ENCODE assay signal across 8 cellular contexts in genomic region chr3:192851821-192852352, GRCh38.
A peak's percentile ranks its signal among the peaks of the same experiment; 100 is the strongest.
DNase-seq lines count a peak whose midpoint lies in the region; ATAC-seq, FAIRE-seq and TF ChIP-seq lines count a peak whose summit lies in the region.

No MANE protein-coding gene starts in this region.

- peak overlapping the region; percentile 36 for H3K9ac ChIP-seq in endothelial cell of umbilical vein (replicated peaks; ENCODE audit: extremely low read depth, insufficient read depth, low read length)

- no peaks in the 10 kb centered on the region for H3K36me3 ChIP-seq in endothelial cell of umbilical vein (ENCODE audit: control insufficient read depth in 2 of 2, extremely low read depth in 1 of 2, insufficient read depth in 2 of 2, low read length in 2 of 2)
- no peaks in the 10 kb centered on the region for H3K36me3 ChIP-seq in ovary

- H3K79me2 ChIP-seq in endothelial cell of umbilical vein (ENCODE audit: control insufficient read depth, insufficient read depth, low read length), result no peaks in the 10 kb centered on the region

- peak overlapping the region; percentile 66 for H3K4me2 ChIP-seq in endothelial cell of umbilical vein (ENCODE audit: insufficient read depth, low read length)

- no peaks in the 10 kb centered on the region for H4K20me1 ChIP-seq in endothelial cell of umbilical vein (replicated peaks; ENCODE audit: control insufficient read depth, extremely low read depth, insufficient read depth, low read length)

- TF ChIP-seq EP300 in ovary (IDR thresholded peaks at IDR 0.05), result no peak

- intact Hi-C loops in endothelial cell of umbilical vein (cut with micrococcal nuclease), result loop anchor here (1.0 to 2.0 kb wide), 6 partner anchors 17 to 65 kb away; partner anchors contain the start of gene MB21D2
- intact Hi-C loops in ovary (cut with DNase I), result no loop called here

- no peak overlapping the region for H3K27ac ChIP-seq in endothelial cell of umbilical vein (ENCODE audit: insufficient read depth, low read depth, low read length)
- H3K27ac ChIP-seq in ovary, result no peak overlapping the region

- H2AFZ ChIP-seq in endothelial cell of umbilical vein (ENCODE audit: low read depth, low read length), result no peak overlapping the region

- CTCF ChIA-PET in endothelial cell of umbilical vein (lab: Charles Lee), result interaction anchor here (0.7 to 3.8 kb wide), 6 partner anchors 9 to 189 kb away, joined by 3 to 11 read pairs (median 5); partner anchors contain the start of gene MB21D2

- TF ChIP-seq CTCF in endothelial cell of umbilical vein (IDR thresholded peaks at IDR 0.05; ENCODE audit: extremely low read depth in 1 of 2, insufficient read depth in 1 of 2, low read depth in 1 of 2, low read length in 2 of 2) (no peak), ovary (IDR thresholded peaks at IDR 0.05) (no peak)

- no peaks in the 10 kb centered on the region for H3K9me3 ChIP-seq in endothelial cell of umbilical vein (replicated peaks; ENCODE audit: control insufficient read depth, insufficient read depth, low read length)
- H3K9me3 ChIP-seq in ovary, result no peaks in the 10 kb centered on the region

- WGBS in ovary, 3 donors, result 47 to 59% (median 50%) methylated on average over 5 of the region's 5 CpGs

- no peaks in the 10 kb centered on the region for H3K9me1 ChIP-seq in endothelial cell of umbilical vein (replicated peaks; ENCODE audit: control insufficient read depth, extremely low read depth, insufficient read depth, low read length)

- H3K27me3 ChIP-seq in endothelial cell of umbilical vein (ENCODE audit: control insufficient read depth in 2 of 2, insufficient read depth in 2 of 2, low read length in 2 of 2), result no peaks in the 10 kb centered on the region
- H3K27me3 ChIP-seq in ovary, result no peaks in the 10 kb centered on the region

- no TSS peak for BruUV-seq in endothelial cell of umbilical vein (replicated peaks; lab: Mats Ljungman, UMichigan)

- POLR2A ChIA-PET in endothelial cell of umbilical vein (lab: Charles Lee), result interaction anchor here (0.7 to 1.9 kb wide), 2 partner anchors 66 to 1697 kb away, joined by 4 read pairs; partner anchors contain the start of gene MB21D2

- dilution Hi-C loops in endothelial cell of umbilical vein (cut with MboI; ENCODE audit: extremely low pct_ligation_motif_present, low sequenced_read_pairs), result no loop called here

- ATAC-seq in GM18505 (IDR thresholded peaks at IDR 0.05; ENCODE audit: unreplicated experiment) (peak; percentile 67), HG02678 (IDR thresholded peaks at IDR 0.05; ENCODE audit: unreplicated experiment) (peak; percentile 52)

- peak; percentile 92 for FAIRE-seq in endothelial cell of umbilical vein (lab: Jason Lieb, UNC)

- H3K4me3 ChIP-seq in endothelial cell of umbilical vein (replicated peaks in 1 of 3; ENCODE audit: insufficient read depth in 1 of 3, low read depth in 1 of 3, low read length in 3 of 3) (no peak overlapping the region), ovary (no peak overlapping the region)

- H3K4me1 ChIP-seq in endothelial cell of umbilical vein (ENCODE audit: control insufficient read depth, extremely low read depth, insufficient read depth, low read length) (peaks cover 33% of the 10 kb centered on the region), ovary (ENCODE audit: insufficient read depth) (peaks cover 5% of the 10 kb centered on the region)

- peak; percentile 78 to 93 for DNase-seq in NOMO-1 (lab: John Stamatoyannopoulos, UW; ENCODE audit: unreplicated experiment in 2 of 2)
- DNase-seq in endothelial cell of umbilical vein (ENCODE audit: low read depth, low spot score), result peak; percentile 92
- peak in 3 of 5 donors; percentile 25 to 48 (median 38) for DNase-seq in ovary
- no peak for DNase-seq in activated naive CD4-positive, alpha-beta T cell (lab: John Stamatoyannopoulos, UW)
- no peak for DNase-seq in iPS-NIHi7 (ENCODE audit: extremely low spot score)
- no peak for DNase-seq in NCI-H1436 (lab: John Stamatoyannopoulos, UW)

- TF ChIP-seq POLR2A in GM18505 (IDR thresholded peaks at IDR 0.05; ENCODE audit: borderline replicate concordance, extremely low read depth, insufficient read depth, insufficient read length) (no peak), endothelial cell of umbilical vein (IDR thresholded peaks at IDR 0.05; ENCODE audit: low read depth, low read length) (no peak), ovary (IDR thresholded peaks at IDR 0.05) (no peak)

TF ChIP-seq in endothelial cell of umbilical vein, 7 proteins besides CTCF, POLR2A, EP300 and RAD21:
- TF ChIP-seq MYC (IDR thresholded peaks at IDR 0.05; ENCODE audit: low read depth, low read length) (no peak), POLR2AphosphoS5 (IDR thresholded peaks at IDR 0.05; ENCODE audit: insufficient read depth, low read depth, low read length) (peak; percentile 85), FOS (IDR thresholded peaks at IDR 0.05; ENCODE audit: borderline replicate concordance, insufficient read depth, low read length) (peak; percentile 85), JUN (IDR thresholded peaks at IDR 0.05; ENCODE audit: borderline replicate concordance, insufficient read depth, insufficient read length, low read depth) (peak; percentile 71), EZH2 (IDR thresholded peaks at IDR 0.05; ENCODE audit: borderline replicate concordance, low read depth, low read length, severe bottlenecking) (no peak), GATA2 (IDR thresholded peaks at IDR 0.05; ENCODE audit: insufficient read depth, insufficient read length, low read depth, low read length) (peak; percentile 60)
- TF ChIP-seq, protein P1, sequence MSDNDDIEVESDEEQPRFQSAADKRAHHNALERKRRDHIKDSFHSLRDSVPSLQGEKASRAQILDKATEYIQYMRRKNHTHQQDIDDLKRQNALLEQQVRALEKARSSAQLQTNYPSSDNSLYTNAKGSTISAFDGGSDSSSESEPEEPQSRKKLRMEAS (IDR thresholded peaks at IDR 0.05; ENCODE audit: insufficient read depth, insufficient read length), result no peak

Comparison
In these comparisons a context has a peak if more than half of its experiments do, and no peak if none do; other contexts are left out.
1. DNase-seq: peak in NOMO-1 (2 of 2), endothelial cell of umbilical vein (single experiment) and ovary (3 of 5); none in activated naive CD4-positive, alpha-beta T cell (0 of 4), iPS-NIHi7 (single experiment) and NCI-H1436 (single experiment).